ENCODE assay signal across 12 cellular contexts in the genomic region with DNA sequence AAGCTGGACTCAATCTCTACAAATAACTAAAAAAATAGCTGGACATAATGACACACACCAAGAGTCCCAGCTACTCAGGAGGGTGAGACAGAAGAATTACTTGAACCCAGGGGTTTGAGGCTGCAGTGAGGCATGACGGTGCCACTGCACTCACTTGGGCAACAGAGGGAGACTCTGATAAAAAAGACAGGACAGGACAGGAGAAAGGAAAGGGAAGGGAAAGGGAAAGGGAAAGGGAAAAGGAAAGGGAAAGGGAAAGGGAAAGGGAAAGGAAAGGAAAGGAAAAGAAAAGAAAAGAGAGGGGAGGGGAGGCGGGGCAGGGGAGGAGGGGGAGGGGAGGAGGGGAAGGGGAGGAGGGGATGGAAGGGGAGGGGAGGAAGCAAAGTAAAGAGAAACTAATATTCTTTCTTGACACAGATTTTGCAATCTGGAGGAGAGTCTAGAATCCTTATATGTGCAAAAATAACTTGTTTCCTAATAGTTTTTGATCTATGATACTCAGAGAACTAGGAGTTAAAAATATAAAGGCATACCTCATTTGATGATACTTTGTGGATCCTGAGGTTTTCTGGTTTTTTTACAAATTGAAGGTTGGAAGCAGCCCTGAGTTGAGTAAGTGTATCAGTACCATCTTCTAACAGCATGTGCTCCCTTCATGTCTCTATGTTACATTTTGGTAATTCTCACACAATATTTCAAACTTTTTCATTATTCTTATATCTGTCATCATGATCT. TPM values are rescaled to one million over a fixed set of nuclear protein-coding genes. Genes with fewer than 3 reads are reported as not detected.
DNase-seq lines count a peak whose midpoint lies in the region; ATAC-seq and TF ChIP-seq lines count a peak whose summit lies in the region.
"Had no signal": no experiment of that assay in that cellular context is flagged by ENCODE, and none has a peak within 500 bp of the region (broad histone marks: within the 10 kb centered on the region; RNA-seq: fewer than 3 reads in every experiment).

No MANE protein-coding gene starts in this region.

- peaks cover 44% of the 10 kb centered on the region for H3K4me1 Mint-ChIP-seq in CD14-positive monocyte

- H3K36me3 Mint-ChIP-seq in CD14-positive monocyte, result peaks cover 51 to 68% of the 10 kb centered on the region in 2 donors

- H3K9me3 Mint-ChIP-seq in CD14-positive monocyte, result no peaks in the 10 kb centered on the region
- H3K9me3 Mint-ChIP-seq: brain had no signal

- intact Hi-C loops in CD14-positive monocyte (cut with micrococcal nuclease), result no loop called here

- in situ Hi-C loops in G401 (cut with HindIII; ENCODE audit: low sequenced_read_pairs), result no loop called here

- no peak for TF ChIP-seq CTCF in CD14-positive monocyte (IDR thresholded peaks at IDR 0.05)

- no peaks in the 10 kb centered on the region for H3K27me3 Mint-ChIP-seq in CD14-positive monocyte (ENCODE audit: low read depth in 3 of 3)
- H3K27me3 Mint-ChIP-seq: brain had no signal

- ATAC-seq in GM21381 (IDR thresholded peaks at IDR 0.05; ENCODE audit: unreplicated experiment) (peak; percentile 24), HG03039 (IDR thresholded peaks at IDR 0.05; ENCODE audit: unreplicated experiment) (no peak)
- ATAC-seq: foreskin keratinocyte had no signal

- peak overlapping the region; percentile 43 to 90 (median 81) for H3K27ac Mint-ChIP-seq in CD14-positive monocyte

- peak overlapping the region in 1 of 2 donors; percentile 48 for H3K4me3 Mint-ChIP-seq in CD14-positive monocyte

- no peak for DNase-seq in CD14-positive monocyte (ENCODE audit: low spot score)
- peak; percentile 57 for DNase-seq in MV-4-11 (lab: John Stamatoyannopoulos, UW)
- DNase-seq in fibroblast of peridontal ligament (ENCODE audit: extremely low read depth), result peak; percentile 7
- DNase-seq in HPDE6-E6E7 (ENCODE audit: extremely low spot score), result no peak
- no peak for DNase-seq in NCI-H1436 treated with DMSO at 0.1 percent for 48 hours (lab: John Stamatoyannopoulos, UW)
- no peak for DNase-seq in G401 (ENCODE audit: low spot score)
- DNase-seq: foreskin keratinocyte, NCI-H1092 treated with DMSO at 0.1 percent for 48 hours, sigmoid colon had no signal

RNA-seq across cellular contexts. Expression of gene SAR1A, which starts 8.0 kb away (rescaled TPM):
- polyA plus RNA-seq in CD14-positive monocyte, result 10 to 100 TPM; 36.7 to 47.5 TPM
- total RNA-seq in G401 (2014; rRNA removed; shearing (Covaris generic)), result 40.0 and 53.1 TPM in 2 replicates

RNA-seq across cellular contexts. Expression of gene TYSND1, which starts 15.8 kb away (rescaled TPM):
- 10 to 100 TPM in 1 of 2 donors, 1 to 10 TPM in 1; 8.6 to 11.2 TPM for polyA plus RNA-seq in CD14-positive monocyte
- total RNA-seq in G401 (2014; rRNA removed; shearing (Covaris generic)), result 29.9 and 30.4 TPM in 2 replicates

RNA-seq across cellular contexts. Expression of gene AIFM2, which starts 29.7 kb away (rescaled TPM):
- under 1 TPM; 0.28 to 0.41 TPM for polyA plus RNA-seq in CD14-positive monocyte
- 0.74 and 0.78 TPM in 2 replicates for total RNA-seq in G401 (2014; rRNA removed; shearing (Covaris generic))

Comparison
In these comparisons a context has a peak if more than half of its experiments do, and no peak if none do; other contexts are left out.
1. DNase-seq: peak in MV-4-11 (single experiment) and fibroblast of peridontal ligament (single experiment); none in CD14-positive monocyte (single experiment), HPDE6-E6E7 (single experiment), NCI-H1436 treated with DMSO at 0.1 percent for 48 hours (single experiment) and G401 (single experiment).